Comparison of ENCODE assay signal across 8 cellular contexts in genomic region chr10:71849461-71849908, GRCh38. TPM values are rescaled to one million over a fixed set of nuclear protein-coding genes. Genes with fewer than 3 reads are reported as not detected.
A peak's percentile ranks its signal among the peaks of the same experiment; 100 is the strongest.
DNase-seq lines count a peak whose midpoint lies in the region; ATAC-seq and TF ChIP-seq lines count a peak whose summit lies in the region.

No MANE protein-coding gene starts in this region.

- H3K36me3 Mint-ChIP-seq in activated CD4-positive, alpha-beta T cell treated with anti-CD3 and anti-CD28 coated beads for 36 hours (ENCODE audit: low read depth), result no peaks in the 10 kb centered on the region

- 78% methylated on average over 17 of the region's 17 CpGs for WGBS in liver
- WGBS in suprapubic skin, result 91% methylated on average over 17 of the region's 17 CpGs

- H3K9me3 ChIP-seq in adipocyte (ENCODE audit: control insufficient read depth, low read length) (no peaks in the 10 kb centered on the region), liver (ENCODE audit: control insufficient read depth in 4 of 4, low read length in 3 of 4) (no peaks in the 10 kb centered on the region), suprapubic skin (no peaks in the 10 kb centered on the region)

- POLR2A ChIA-PET in activated CD4-positive, alpha-beta T cell treated with anti-CD3 and anti-CD28 coated beads for 36 hours (lab: Charles Lee), result interaction anchor here (1.4 kb wide), 1 partner anchor 39 kb away, joined by 4 read pairs; no protein-coding TSS in a partner anchor

- no peak for TF ChIP-seq EP300 in suprapubic skin (IDR thresholded peaks at IDR 0.05)

- H3K9ac ChIP-seq in adipocyte (ENCODE audit: low read length) (peak overlapping the region; percentile 96), liver (ENCODE audit: low read depth in 1 of 2, low read length in 2 of 2) (peak overlapping the region; percentile 60 to 75)

- H3K4me3 Mint-ChIP-seq in activated CD4-positive, alpha-beta T cell treated with anti-CD3 and anti-CD28 coated beads for 36 hours, result peak overlapping the region; percentile 90

- peaks cover 57% of the 10 kb centered on the region for H3K4me1 Mint-ChIP-seq in activated CD4-positive, alpha-beta T cell treated with anti-CD3 and anti-CD28 coated beads for 36 hours

- H3K4me3 ChIP-seq in adipocyte (ENCODE audit: low read length) (peak overlapping the region; percentile 94), liver (ENCODE audit: low read depth in 1 of 3, low read length in 3 of 3) (peak overlapping the region; percentile 5 to 41 (median 7)), suprapubic skin (peak overlapping the region; percentile 100)

- TF ChIP-seq RAD21 in liver (IDR thresholded peaks at IDR 0.05), result no peak

- no peak for DNase-seq in activated CD4-positive, alpha-beta T cell treated with anti-CD3 and anti-CD28 coated beads for 36 hours
- DNase-seq in activated CD4-positive, alpha-beta T cell treated with anti-CD3 and anti-CD28 coated beads for 4 hours, result no peak
- no peak for DNase-seq in adipocyte (ENCODE audit: low read depth)
- DNase-seq in suprapubic skin (ENCODE audit: low spot score in 2 of 2), result no peak
- no peak for DNase-seq in SW480 (ENCODE audit: low spot score)
- DNase-seq in NCI-H69 (lab: John Stamatoyannopoulos, UW), result no peak

- H3K4me1 ChIP-seq in adipocyte (ENCODE audit: control insufficient read depth, insufficient read depth, low read length) (peaks cover 54% of the 10 kb centered on the region), liver (ENCODE audit: control insufficient read depth in 4 of 4, insufficient read depth in 4 of 4, low read length in 3 of 4) (peaks cover 18 to 39% (median 25%) of the 10 kb centered on the region in 4 donors), suprapubic skin (peaks cover 55% of the 10 kb centered on the region)

- TF ChIP-seq POLR2A in suprapubic skin (IDR thresholded peaks at IDR 0.05), result no peak

- H3K9me3 Mint-ChIP-seq in activated CD4-positive, alpha-beta T cell treated with anti-CD3 and anti-CD28 coated beads for 36 hours (ENCODE audit: low read depth), result peaks cover 2% of the 10 kb centered on the region

- H3K27me3 ChIP-seq in adipocyte (replicated peaks; ENCODE audit: control insufficient read depth, insufficient read depth, low read length) (no peaks in the 10 kb centered on the region), liver (ENCODE audit: control insufficient read depth in 4 of 4, insufficient read depth in 4 of 4, low read length in 3 of 4) (no peaks in the 10 kb centered on the region), suprapubic skin (no peaks in the 10 kb centered on the region)

- peaks cover 6% of the 10 kb centered on the region for H3K36me3 ChIP-seq in adipocyte (ENCODE audit: control insufficient read depth, insufficient read depth, low read length, severe bottlenecking)
- no peaks in the 10 kb centered on the region for H3K36me3 ChIP-seq in liver (ENCODE audit: control insufficient read depth in 4 of 4, insufficient read depth in 3 of 4, low read depth in 1 of 4, low read length in 3 of 4)
- no peaks in the 10 kb centered on the region for H3K36me3 ChIP-seq in suprapubic skin

- no peak overlapping the region for H3K27ac Mint-ChIP-seq in activated CD4-positive, alpha-beta T cell treated with anti-CD3 and anti-CD28 coated beads for 36 hours

- intact Hi-C loops in activated CD4-positive, alpha-beta T cell treated with anti-CD3 and anti-CD28 coated beads for 36 hours (cut with DNase I, micrococcal nuclease), result no loop called here

- CTCF ChIA-PET in activated CD4-positive, alpha-beta T cell treated with anti-CD3 and anti-CD28 coated beads for 36 hours (lab: Charles Lee), result interaction anchor here (0.7 to 3.3 kb wide), 8 partner anchors 11 to 152 kb away, joined by 3 to 21 read pairs (median 3); no protein-coding TSS in a partner anchor

- peak overlapping the region in 1 of 2 donors; percentile 99 for H3K27ac ChIP-seq in liver (ENCODE audit: low read depth in 1 of 2, low read length in 2 of 2)
- no peak overlapping the region for H3K27ac ChIP-seq in suprapubic skin

- no peaks in the 10 kb centered on the region for H3K27me3 Mint-ChIP-seq in activated CD4-positive, alpha-beta T cell treated with anti-CD3 and anti-CD28 coated beads for 36 hours

- no peak for ATAC-seq in activated CD4-positive, alpha-beta T cell treated with anti-CD3 and anti-CD28 coated beads for 36 hours
- no peak for ATAC-seq in HG03457 (IDR thresholded peaks at IDR 0.05; ENCODE audit: unreplicated experiment)

- TF ChIP-seq CTCF in liver (IDR thresholded peaks at IDR 0.05; ENCODE audit: low read depth, low read length, missing input control) (no peak), suprapubic skin (IDR thresholded peaks at IDR 0.05) (no peak)

TF ChIP-seq in liver, 16 proteins besides CTCF, POLR2A, EP300 and RAD21:
- no peak for TF ChIP-seq GABPA (IDR thresholded peaks at IDR 0.05 in 1 of 2, conservative IDR thresholded peaks at IDR 0.05 in 1 of 2)
- no peak for TF ChIP-seq FOXA1 (IDR thresholded peaks at IDR 0.05)
- TF ChIP-seq YY1 (IDR thresholded peaks at IDR 0.05), result no peak
- no peak for TF ChIP-seq HNF4A (conservative IDR thresholded peaks at IDR 0.05)
- no peak for TF ChIP-seq HNF4G (IDR thresholded peaks at IDR 0.05)
- no peak for TF ChIP-seq TAF1 (conservative IDR thresholded peaks at IDR 0.05)
- no peak for TF ChIP-seq JUND (IDR thresholded peaks at IDR 0.05)
- TF ChIP-seq RXRA (IDR thresholded peaks at IDR 0.05), result no peak
- TF ChIP-seq MAX (IDR thresholded peaks at IDR 0.05), result no peak
- no peak for TF ChIP-seq ZBTB33 (IDR thresholded peaks at IDR 0.05)
- no peak for TF ChIP-seq FOXA2 (IDR thresholded peaks at IDR 0.05)
- TF ChIP-seq EGR1 (IDR thresholded peaks at IDR 0.05; ENCODE audit: low read depth in 2 of 2), result no peak
- no peak for TF ChIP-seq NR2F2 (IDR thresholded peaks at IDR 0.05)
- TF ChIP-seq SP1 (IDR thresholded peaks at IDR 0.05), result no peak
- no peak for TF ChIP-seq REST (IDR thresholded peaks at IDR 0.05)
- no peak for TF ChIP-seq ATF3 (IDR thresholded peaks at IDR 0.05)

RNA-seq across cellular contexts. Expression of gene PSAP, which starts 1.6 kb away (rescaled TPM):
- 100 to 1,000 TPM; 100 to 109 TPM for total RNA-seq in activated CD4-positive, alpha-beta T cell treated with anti-CD3 and anti-CD28 coated beads for 36 hours
- total RNA-seq in liver (100 to 1,000 TPM; 435 to 510 TPM), suprapubic skin (100 to 1,000 TPM; 391 to 548 (median 468) TPM)
- polyA plus RNA-seq in liver, result 100 to 1,000 TPM; 255 to 671 TPM

Comparison
In these comparisons a context has a peak if more than half of its experiments do, and no peak if none do; other contexts are left out.
1. H3K4me3 ChIP-seq: peak in every context shown above with its lines; median percentile 100 in suprapubic skin; 94 in adipocyte; 7 in liver.